Comparison of ENCODE assay signal across 1 cellular context in the genomic region with DNA sequence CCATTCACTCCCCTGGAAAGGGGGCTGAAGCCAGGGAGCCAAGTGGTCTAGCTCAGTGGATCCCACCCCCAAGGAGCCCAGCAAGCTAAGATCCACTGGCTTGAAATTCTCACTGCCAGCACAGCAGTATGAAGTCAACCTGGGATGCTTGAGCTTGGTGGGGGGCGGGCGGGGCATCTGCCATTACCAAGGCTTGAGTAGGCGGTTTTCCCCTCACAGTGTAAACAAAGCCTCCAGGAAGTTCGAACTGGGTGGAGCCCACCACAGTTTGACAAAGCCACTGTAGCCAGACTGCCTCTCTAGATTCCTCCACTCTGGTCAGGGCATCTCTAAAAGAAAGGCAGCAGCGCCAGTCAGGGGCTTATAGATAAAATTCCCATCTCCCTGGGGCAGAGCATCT. TPM values are rescaled to one million over a fixed set of nuclear protein-coding genes. Genes with fewer than 3 reads are reported as not detected.
"Had no signal": no experiment of that assay in that cellular context is flagged by ENCODE, and none has a peak within 500 bp of the region (broad histone marks: within the 10 kb centered on the region; RNA-seq: fewer than 3 reads in every experiment).

No MANE protein-coding gene starts in this region.

RNA-seq across cellular contexts. Expression of a gene that starts 20.1 kb away (rescaled TPM):
- total RNA-seq: glomerular endothelial cell had no signal
